In the genomic region with DNA sequence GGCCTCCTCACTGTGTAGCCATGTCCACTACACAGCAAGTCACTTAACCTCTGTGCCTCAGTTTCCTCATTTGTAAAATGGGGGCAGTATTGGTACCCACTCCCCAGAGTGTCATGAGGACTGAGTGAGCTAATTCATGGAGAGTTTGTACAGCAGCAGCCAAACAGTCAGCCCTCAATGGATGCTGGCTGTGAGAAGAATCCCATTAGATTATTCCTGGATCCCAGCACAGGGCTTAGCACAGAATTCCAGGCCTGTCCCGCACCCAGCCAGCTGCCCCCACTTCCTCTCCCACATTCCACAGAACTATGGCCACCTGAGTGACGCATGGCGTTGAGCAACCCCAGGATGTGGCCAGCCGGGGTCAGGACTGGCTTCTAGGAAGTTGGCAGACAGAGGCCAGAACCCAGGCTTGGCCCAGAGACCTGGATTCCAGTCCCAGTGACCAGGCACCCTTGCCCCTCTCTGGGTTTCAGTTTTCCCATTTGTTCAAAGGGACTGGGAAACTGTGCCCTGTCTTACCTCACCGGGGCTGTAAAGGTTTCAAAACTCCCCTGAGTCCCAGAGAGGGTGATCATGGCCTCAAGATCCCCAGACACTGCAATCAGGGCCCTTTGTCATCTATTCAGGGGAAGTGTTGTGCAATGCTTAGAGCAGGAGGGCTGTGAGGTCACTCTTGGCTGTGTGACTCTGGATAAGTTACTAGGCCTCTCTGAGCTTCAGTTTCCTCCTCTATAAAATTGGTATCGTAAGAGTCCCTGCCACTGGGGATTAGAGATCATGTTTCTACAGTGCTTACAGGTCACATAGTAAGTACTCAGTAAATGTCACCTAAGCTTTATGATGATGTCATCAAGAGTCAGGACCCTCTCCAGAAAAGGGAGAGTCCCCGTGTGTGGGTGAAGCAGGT, we compare ENCODE assay signal across 1 cellular context.
TF ChIP-seq lines count a peak whose summit lies in the region.

No MANE protein-coding gene starts in this region.

TF ChIP-seq in GM23338, 12 proteins besides CTCF, POLR2A, EP300 and RAD21 (continued from another document):
- TF ChIP-seq, protein P1, sequence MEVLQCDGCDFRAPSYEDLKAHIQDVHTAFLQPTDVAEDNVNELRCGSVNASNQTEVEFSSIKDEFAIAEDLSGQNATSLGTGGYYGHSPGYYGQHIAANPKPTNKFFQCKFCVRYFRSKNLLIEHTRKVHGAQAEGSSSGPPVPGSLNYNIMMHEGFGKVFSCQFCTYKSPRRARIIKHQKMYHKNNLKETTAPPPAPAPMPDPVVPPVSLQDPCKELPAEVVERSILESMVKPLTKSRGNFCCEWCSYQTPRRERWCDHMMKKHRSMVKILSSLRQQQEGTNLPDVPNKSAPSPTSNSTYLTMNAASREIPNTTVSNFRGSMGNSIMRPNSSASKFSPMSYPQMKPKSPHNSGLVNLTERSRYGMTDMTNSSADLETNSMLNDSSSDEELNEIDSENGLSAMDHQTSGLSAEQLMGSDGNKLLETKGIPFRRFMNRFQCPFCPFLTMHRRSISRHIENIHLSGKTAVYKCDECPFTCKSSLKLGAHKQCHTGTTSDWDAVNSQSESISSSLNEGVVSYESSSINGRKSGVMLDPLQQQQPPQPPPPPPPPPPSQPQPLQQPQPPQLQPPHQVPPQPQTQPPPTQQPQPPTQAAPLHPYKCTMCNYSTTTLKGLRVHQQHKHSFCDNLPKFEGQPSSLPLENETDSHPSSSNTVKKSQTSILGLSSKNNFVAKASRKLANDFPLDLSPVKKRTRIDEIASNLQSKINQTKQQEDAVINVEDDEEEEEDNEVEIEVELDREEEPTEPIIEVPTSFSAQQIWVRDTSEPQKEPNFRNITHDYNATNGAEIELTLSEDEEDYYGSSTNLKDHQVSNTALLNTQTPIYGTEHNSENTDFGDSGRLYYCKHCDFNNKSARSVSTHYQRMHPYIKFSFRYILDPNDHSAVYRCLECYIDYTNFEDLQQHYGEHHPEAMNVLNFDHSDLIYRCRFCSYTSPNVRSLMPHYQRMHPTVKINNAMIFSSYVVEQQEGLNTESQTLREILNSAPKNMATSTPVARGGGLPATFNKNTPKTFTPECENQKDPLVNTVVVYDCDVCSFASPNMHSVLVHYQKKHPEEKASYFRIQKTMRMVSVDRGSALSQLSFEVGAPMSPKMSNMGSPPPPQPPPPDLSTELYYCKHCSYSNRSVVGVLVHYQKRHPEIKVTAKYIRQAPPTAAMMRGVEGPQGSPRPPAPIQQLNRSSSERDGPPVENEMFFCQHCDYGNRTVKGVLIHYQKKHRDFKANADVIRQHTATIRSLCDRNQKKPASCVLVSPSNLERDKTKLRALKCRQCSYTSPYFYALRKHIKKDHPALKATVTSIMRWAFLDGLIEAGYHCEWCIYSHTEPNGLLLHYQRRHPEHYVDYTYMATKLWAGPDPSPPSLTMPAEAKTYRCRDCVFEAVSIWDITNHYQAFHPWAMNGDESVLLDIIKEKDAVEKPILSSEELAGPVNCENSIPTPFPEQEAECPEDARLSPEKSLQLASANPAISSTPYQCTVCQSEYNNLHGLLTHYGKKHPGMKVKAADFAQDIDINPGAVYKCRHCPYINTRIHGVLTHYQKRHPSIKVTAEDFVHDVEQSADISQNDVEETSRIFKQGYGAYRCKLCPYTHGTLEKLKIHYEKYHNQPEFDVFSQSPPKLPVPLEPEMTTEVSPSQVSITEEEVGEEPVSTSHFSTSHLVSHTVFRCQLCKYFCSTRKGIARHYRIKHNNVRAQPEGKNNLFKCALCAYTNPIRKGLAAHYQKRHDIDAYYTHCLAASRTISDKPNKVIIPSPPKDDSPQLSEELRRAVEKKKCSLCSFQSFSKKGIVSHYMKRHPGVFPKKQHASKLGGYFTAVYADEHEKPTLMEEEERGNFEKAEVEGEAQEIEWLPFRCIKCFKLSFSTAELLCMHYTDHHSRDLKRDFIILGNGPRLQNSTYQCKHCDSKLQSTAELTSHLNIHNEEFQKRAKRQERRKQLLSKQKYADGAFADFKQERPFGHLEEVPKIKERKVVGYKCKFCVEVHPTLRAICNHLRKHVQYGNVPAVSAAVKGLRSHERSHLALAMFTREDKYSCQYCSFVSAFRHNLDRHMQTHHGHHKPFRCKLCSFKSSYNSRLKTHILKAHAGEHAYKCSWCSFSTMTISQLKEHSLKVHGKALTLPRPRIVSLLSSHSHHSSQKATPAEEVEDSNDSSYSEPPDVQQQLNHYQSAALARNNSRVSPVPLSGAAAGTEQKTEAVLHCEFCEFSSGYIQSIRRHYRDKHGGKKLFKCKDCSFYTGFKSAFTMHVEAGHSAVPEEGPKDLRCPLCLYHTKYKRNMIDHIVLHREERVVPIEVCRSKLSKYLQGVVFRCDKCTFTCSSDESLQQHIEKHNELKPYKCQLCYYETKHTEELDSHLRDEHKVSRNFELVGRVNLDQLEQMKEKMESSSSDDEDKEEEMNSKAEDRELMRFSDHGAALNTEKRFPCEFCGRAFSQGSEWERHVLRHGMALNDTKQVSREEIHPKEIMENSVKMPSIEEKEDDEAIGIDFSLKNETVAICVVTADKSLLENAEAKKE (CRISPR knock-in tag; IDR thresholded peaks at IDR 0.05) = no peak
- no peak for TF ChIP-seq EZH2phosphoT487 (IDR thresholded peaks at IDR 0.05; ENCODE audit: unreplicated experiment)
- TF ChIP-seq, protein P2, sequence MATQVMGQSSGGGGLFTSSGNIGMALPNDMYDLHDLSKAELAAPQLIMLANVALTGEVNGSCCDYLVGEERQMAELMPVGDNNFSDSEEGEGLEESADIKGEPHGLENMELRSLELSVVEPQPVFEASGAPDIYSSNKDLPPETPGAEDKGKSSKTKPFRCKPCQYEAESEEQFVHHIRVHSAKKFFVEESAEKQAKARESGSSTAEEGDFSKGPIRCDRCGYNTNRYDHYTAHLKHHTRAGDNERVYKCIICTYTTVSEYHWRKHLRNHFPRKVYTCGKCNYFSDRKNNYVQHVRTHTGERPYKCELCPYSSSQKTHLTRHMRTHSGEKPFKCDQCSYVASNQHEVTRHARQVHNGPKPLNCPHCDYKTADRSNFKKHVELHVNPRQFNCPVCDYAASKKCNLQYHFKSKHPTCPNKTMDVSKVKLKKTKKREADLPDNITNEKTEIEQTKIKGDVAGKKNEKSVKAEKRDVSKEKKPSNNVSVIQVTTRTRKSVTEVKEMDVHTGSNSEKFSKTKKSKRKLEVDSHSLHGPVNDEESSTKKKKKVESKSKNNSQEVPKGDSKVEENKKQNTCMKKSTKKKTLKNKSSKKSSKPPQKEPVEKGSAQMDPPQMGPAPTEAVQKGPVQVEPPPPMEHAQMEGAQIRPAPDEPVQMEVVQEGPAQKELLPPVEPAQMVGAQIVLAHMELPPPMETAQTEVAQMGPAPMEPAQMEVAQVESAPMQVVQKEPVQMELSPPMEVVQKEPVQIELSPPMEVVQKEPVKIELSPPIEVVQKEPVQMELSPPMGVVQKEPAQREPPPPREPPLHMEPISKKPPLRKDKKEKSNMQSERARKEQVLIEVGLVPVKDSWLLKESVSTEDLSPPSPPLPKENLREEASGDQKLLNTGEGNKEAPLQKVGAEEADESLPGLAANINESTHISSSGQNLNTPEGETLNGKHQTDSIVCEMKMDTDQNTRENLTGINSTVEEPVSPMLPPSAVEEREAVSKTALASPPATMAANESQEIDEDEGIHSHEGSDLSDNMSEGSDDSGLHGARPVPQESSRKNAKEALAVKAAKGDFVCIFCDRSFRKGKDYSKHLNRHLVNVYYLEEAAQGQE (IDR thresholded peaks at IDR 0.05; ENCODE audit: unreplicated experiment) = no peak
- no peak for TF ChIP-seq NANOG (IDR thresholded peaks at IDR 0.05; ENCODE audit: borderline replicate concordance)
- TF ChIP-seq ZNF114 (CRISPR knock-in tag; IDR thresholded peaks at IDR 0.05) = no peak
- TF ChIP-seq STAT1 (IDR thresholded peaks at IDR 0.05; ENCODE audit: unreplicated experiment) = no peak
- TF ChIP-seq EZH2 (IDR thresholded peaks at IDR 0.05; ENCODE audit: low read depth, unreplicated experiment) = no peak
